Comparison of ENCODE assay signal across 9 cellular contexts in the genomic region with DNA sequence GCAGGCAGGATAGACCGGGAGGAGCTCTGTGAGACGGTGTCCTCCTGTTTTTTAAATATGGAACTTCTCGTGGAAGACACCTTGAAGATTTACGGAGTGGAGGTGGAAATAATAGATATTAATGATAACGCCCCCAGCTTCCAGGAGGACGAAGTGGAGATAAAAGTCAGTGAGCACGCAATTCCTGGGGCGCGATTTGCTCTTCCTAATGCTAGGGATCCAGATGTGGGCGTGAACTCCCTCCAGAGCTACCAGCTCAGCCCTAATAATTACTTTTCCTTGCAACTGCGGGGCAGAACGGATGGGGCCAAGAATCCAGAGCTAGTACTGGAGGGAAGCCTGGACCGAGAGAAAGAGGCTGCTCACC. TPM values are rescaled to one million over a fixed set of nuclear protein-coding genes. Genes with fewer than 3 reads are reported as not detected.
DNase-seq lines count a peak whose midpoint lies in the region; ATAC-seq and TF ChIP-seq lines count a peak whose summit lies in the region.
"Had no signal": no experiment of that assay in that cellular context is flagged by ENCODE, and none has a peak within 500 bp of the region (broad histone marks: within the 10 kb centered on the region; RNA-seq: fewer than 3 reads in every experiment).

No MANE protein-coding gene starts in this region.

- no peak for DNase-seq in activated CD4-positive, alpha-beta T cell treated with anti-CD3 and anti-CD28 coated beads, Interleukin-2, amount 10 ng/mL, durations not matched to agents 24 days and 14 days
- no peak for DNase-seq in activated CD4-positive, alpha-beta T cell treated with anti-CD3 and anti-CD28 coated beads, Interleukin-2, amount 50 U/mL, for 4 hours
- no peak for DNase-seq in WTC11 (ENCODE audit: low spot score)
- DNase-seq in fibroblast of villous mesenchyme (ENCODE audit: low read depth): peak; percentile 8
- no peak for DNase-seq in spleen
- DNase-seq in NCI-H510A treated with DMSO at 0.1 percent for 48 hours (lab: John Stamatoyannopoulos, UW): no peak
- no peak for DNase-seq in H4 (ENCODE audit: low spot score)
- no peak for DNase-seq in DMS79 (lab: John Stamatoyannopoulos, UW)

- ATAC-seq in WTC11: no peak
- ATAC-seq: A549 had no signal

- peaks cover 0 to 8% (median 0%) of the 10 kb centered on the region in 6 donors for H3K36me3 ChIP-seq in spleen

- peaks cover 2 to 100% (median 96%) of the 10 kb centered on the region in 8 donors for H3K9me3 ChIP-seq in spleen

- peaks cover 49% of the 10 kb centered on the region for H3K27me3 Mint-ChIP-seq in activated CD4-positive, alpha-beta T cell treated with anti-CD3 and anti-CD28 coated beads, Interleukin-2, amount 10 ng/mL, durations not matched to agents 24 days and 14 days
- H3K27me3 Mint-ChIP-seq in WTC11 (ENCODE audit: low read depth): peaks cover 14% of the 10 kb centered on the region

- CTCF ChIA-PET in WTC11 (lab: Charles Lee): interaction anchor here (0.6 to 3.6 kb wide), 45 partner anchors 9 to 327 kb away, joined by 3 to 131 read pairs (median 8); a partner anchor contains a TSS

- peaks cover 31% of the 10 kb centered on the region for H3K9me3 Mint-ChIP-seq in activated CD4-positive, alpha-beta T cell treated with anti-CD3 and anti-CD28 coated beads, Interleukin-2, amount 10 ng/mL, durations not matched to agents 24 days and 14 days
- peaks cover 35% of the 10 kb centered on the region for H3K9me3 Mint-ChIP-seq in WTC11

- peaks cover 5% of the 10 kb centered on the region for H3K36me3 Mint-ChIP-seq in activated CD4-positive, alpha-beta T cell treated with anti-CD3 and anti-CD28 coated beads, Interleukin-2, amount 10 ng/mL, durations not matched to agents 24 days and 14 days (ENCODE audit: low read depth)
- peaks cover 65% of the 10 kb centered on the region for H3K36me3 Mint-ChIP-seq in WTC11

- 8 to 20% (median 9%) methylated on average over 13 of the region's 13 CpGs for WGBS in spleen, 5 donors

- peaks cover 18% of the 10 kb centered on the region for H3K4me1 Mint-ChIP-seq in activated CD4-positive, alpha-beta T cell treated with anti-CD3 and anti-CD28 coated beads, Interleukin-2, amount 10 ng/mL, durations not matched to agents 24 days and 14 days
- H3K4me1 Mint-ChIP-seq in WTC11: peaks cover 26% of the 10 kb centered on the region

- peaks cover 0 to 12% (median 3%) of the 10 kb centered on the region in 6 donors for H3K4me1 ChIP-seq in spleen
- H3K4me1 ChIP-seq: A549 had no signal

- no peak for TF ChIP-seq POLR2A in spleen (IDR thresholded peaks at IDR 0.05)

- peak overlapping the region; percentile 84 for H3K4me3 Mint-ChIP-seq in activated CD4-positive, alpha-beta T cell treated with anti-CD3 and anti-CD28 coated beads, Interleukin-2, amount 10 ng/mL, durations not matched to agents 24 days and 14 days
- peak overlapping the region; percentile 81 for H3K4me3 Mint-ChIP-seq in WTC11

- H3K27me3 ChIP-seq in spleen (replicated peaks in 1 of 7): peaks cover 0 to 89% (median 39%) of the 10 kb centered on the region in 7 donors

- no peak overlapping the region for H3K27ac Mint-ChIP-seq in activated CD4-positive, alpha-beta T cell treated with anti-CD3 and anti-CD28 coated beads, Interleukin-2, amount 10 ng/mL, durations not matched to agents 24 days and 14 days
- H3K27ac Mint-ChIP-seq in WTC11: no peak overlapping the region; the same call in 1 of the 2 replicates

- POLR2A ChIA-PET in WTC11 (lab: Charles Lee): interaction anchor here (1.3 kb wide), 2 partner anchors 92 to 139 kb away, joined by 3 read pairs; no protein-coding TSS in a partner anchor

- intact Hi-C loops in activated CD4-positive, alpha-beta T cell treated with anti-CD3 and anti-CD28 coated beads, Interleukin-2, amount 10 ng/mL, durations not matched to agents 24 days and 14 days (cut with micrococcal nuclease): loop anchor here (2.0 to 5.0 kb wide), 3 partner anchors 56 to 103 kb away; a partner anchor contains a TSS
- intact Hi-C loops in spleen (cut with DNase I; ENCODE audit: low total_unique reads): no loop called here

- TF ChIP-seq CTCF in WTC11 (IDR thresholded peaks at IDR 0.05) (no peak), fibroblast of villous mesenchyme (IDR thresholded peaks at IDR 0.05; ENCODE audit: insufficient read depth, low read depth, low read length) (no peak), spleen (IDR thresholded peaks at IDR 0.05 in 8 of 11, conservative IDR thresholded peaks at IDR 0.05 in 3 of 11) (no peak)

- H3K4me3 ChIP-seq in fibroblast of villous mesenchyme (ENCODE audit: low read depth, low read length) (peak overlapping the region; percentile 68), spleen (peak overlapping the region in 7 of 8 donors; percentile 6 to 67 (median 34))
- H3K4me3 ChIP-seq: A549 had no signal

- no peak overlapping the region for H3K27ac ChIP-seq in spleen
- H3K27ac ChIP-seq: A549 had no signal

TF ChIP-seq in WTC11, 78 proteins besides CTCF, POLR2A, EP300 and RAD21 (continues in another document):
- TF ChIP-seq NFYB (CRISPR knock-in tag; conservative IDR thresholded peaks at IDR 0.05; ENCODE audit: low read depth) (no peak), IRF2 (CRISPR knock-in tag; IDR thresholded peaks at IDR 0.05; ENCODE audit: borderline replicate concordance, low read depth) (no peak), TP53 (CRISPR knock-in tag; IDR thresholded peaks at IDR 0.05) (no peak), ZNF396 (CRISPR knock-in tag; IDR thresholded peaks at IDR 0.05; ENCODE audit: borderline replicate concordance) (no peak), ZNF317 (CRISPR knock-in tag; IDR thresholded peaks at IDR 0.05; ENCODE audit: borderline replicate concordance, low read depth) (no peak), ZNF121 (CRISPR knock-in tag; IDR thresholded peaks at IDR 0.05) (no peak), GRHL2 (CRISPR knock-in tag; IDR thresholded peaks at IDR 0.05; ENCODE audit: insufficient replicate concordance, severe bottlenecking) (no peak), CREB1 (CRISPR knock-in tag; IDR thresholded peaks at IDR 0.05) (no peak), ESRRA (CRISPR knock-in tag; IDR thresholded peaks at IDR 0.05; ENCODE audit: borderline replicate concordance) (no peak)
- TF ChIP-seq, protein P1, sequence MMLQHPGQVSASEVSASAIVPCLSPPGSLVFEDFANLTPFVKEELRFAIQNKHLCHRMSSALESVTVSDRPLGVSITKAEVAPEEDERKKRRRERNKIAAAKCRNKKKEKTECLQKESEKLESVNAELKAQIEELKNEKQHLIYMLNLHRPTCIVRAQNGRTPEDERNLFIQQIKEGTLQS (CRISPR knock-in tag; conservative IDR thresholded peaks at IDR 0.05): no peak
- TF ChIP-seq, protein P2, sequence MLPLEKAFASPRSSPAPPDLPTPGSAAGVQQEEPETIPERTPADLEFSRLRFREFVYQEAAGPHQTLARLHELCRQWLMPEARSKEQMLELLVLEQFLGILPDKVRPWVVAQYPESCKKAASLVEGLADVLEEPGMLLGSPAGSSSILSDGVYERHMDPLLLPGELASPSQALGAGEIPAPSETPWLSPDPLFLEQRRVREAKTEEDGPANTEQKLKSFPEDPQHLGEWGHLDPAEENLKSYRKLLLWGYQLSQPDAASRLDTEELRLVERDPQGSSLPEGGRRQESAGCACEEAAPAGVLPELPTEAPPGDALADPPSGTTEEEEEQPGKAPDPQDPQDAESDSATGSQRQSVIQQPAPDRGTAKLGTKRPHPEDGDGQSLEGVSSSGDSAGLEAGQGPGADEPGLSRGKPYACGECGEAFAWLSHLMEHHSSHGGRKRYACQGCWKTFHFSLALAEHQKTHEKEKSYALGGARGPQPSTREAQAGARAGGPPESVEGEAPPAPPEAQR (CRISPR knock-in tag; IDR thresholded peaks at IDR 0.05): no peak
- TF ChIP-seq, protein P3, sequence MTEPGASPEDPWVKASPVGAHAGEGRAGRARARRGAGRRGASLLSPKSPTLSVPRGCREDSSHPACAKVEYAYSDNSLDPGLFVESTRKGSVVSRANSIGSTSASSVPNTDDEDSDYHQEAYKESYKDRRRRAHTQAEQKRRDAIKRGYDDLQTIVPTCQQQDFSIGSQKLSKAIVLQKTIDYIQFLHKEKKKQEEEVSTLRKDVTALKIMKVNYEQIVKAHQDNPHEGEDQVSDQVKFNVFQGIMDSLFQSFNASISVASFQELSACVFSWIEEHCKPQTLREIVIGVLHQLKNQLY (CRISPR knock-in tag; IDR thresholded peaks at IDR 0.05): no peak

RNA-seq across cellular contexts. Expression of a gene that starts 0.6 kb away (rescaled TPM):
- total RNA-seq in activated CD4-positive, alpha-beta T cell treated with anti-CD3 and anti-CD28 coated beads, Interleukin-2, amount 10 ng/mL, durations not matched to agents 24 days and 14 days: 0.23 and 0.31 TPM in 2 replicates
- total RNA-seq in WTC11 (2021): 7.0 to 8.4 TPM (median 7.1 TPM) in 3 replicates
- total RNA-seq in fibroblast of villous mesenchyme: 11.0 and 15.5 TPM in 2 replicates
- 1 to 10 TPM; 1.8 to 5.7 (median 3.2) TPM for total RNA-seq in spleen
- polyA plus RNA-seq in spleen: under 1 TPM; 0.13 to 0.26 (median 0.18) TPM
- 0.66 and 1.3 TPM in 2 replicates for total RNA-seq in H4 (2014; rRNA removed; shearing (Covaris generic))

RNA-seq across cellular contexts. Expression of a gene that starts 4.0 kb away (rescaled TPM):
- total RNA-seq in activated CD4-positive, alpha-beta T cell treated with anti-CD3 and anti-CD28 coated beads, Interleukin-2, amount 10 ng/mL, durations not matched to agents 24 days and 14 days: 0.12 and 0.17 TPM in 2 replicates
- total RNA-seq in WTC11 (2021) (10.5 to 11.2 TPM (median 10.7 TPM) in 3 replicates), fibroblast of villous mesenchyme (11.2 and 12.6 TPM in 2 replicates), spleen (10 to 100 TPM in 2 of 7 donors, 1 to 10 TPM in 5; 5.7 to 11.9 (median 8.1) TPM)
- polyA plus RNA-seq in spleen: under 1 TPM; 0.14 to 0.42 (median 0.15) TPM
- total RNA-seq in H4 (2014; rRNA removed; shearing (Covaris generic)): 0.58 and 1.4 TPM in 2 replicates

RNA-seq across cellular contexts. Expression of a gene that starts 8.7 kb away (rescaled TPM):
- total RNA-seq in activated CD4-positive, alpha-beta T cell treated with anti-CD3 and anti-CD28 coated beads, Interleukin-2, amount 10 ng/mL, durations not matched to agents 24 days and 14 days: 0.07 and 0.21 TPM in 2 replicates
- total RNA-seq in WTC11 (2021) (10.7 to 11.9 TPM (median 11.0 TPM) in 3 replicates), fibroblast of villous mesenchyme (11.7 and 12.2 TPM in 2 replicates), spleen (1 to 10 TPM; 2.5 to 6.9 (median 4.6) TPM)
- under 1 TPM; 0.15 to 0.35 (median 0.17) TPM for polyA plus RNA-seq in spleen
- total RNA-seq in H4 (2014; rRNA removed; shearing (Covaris generic)): 1.4 and 1.9 TPM in 2 replicates

RNA-seq across cellular contexts. Expression of a gene that starts 8.8 kb away (rescaled TPM):
- 0.12 and 0.16 TPM in 2 replicates for total RNA-seq in activated CD4-positive, alpha-beta T cell treated with anti-CD3 and anti-CD28 coated beads, Interleukin-2, amount 10 ng/mL, durations not matched to agents 24 days and 14 days
- total RNA-seq in WTC11 (2021) (1.6 to 2.1 TPM (median 1.9 TPM) in 3 replicates), fibroblast of villous mesenchyme (15.5 and 18.7 TPM in 2 replicates), spleen (1 to 10 TPM; 3.3 to 6.3 (median 5.4) TPM)
- under 1 TPM; 0.02 to 0.54 (median 0.12) TPM for polyA plus RNA-seq in spleen
- 0.14 and 0.76 TPM in 2 replicates for total RNA-seq in H4 (2014; rRNA removed; shearing (Covaris generic))

RNA-seq across cellular contexts. Expression of a gene that starts 13.7 kb away (rescaled TPM):
- total RNA-seq in activated CD4-positive, alpha-beta T cell treated with anti-CD3 and anti-CD28 coated beads, Interleukin-2, amount 10 ng/mL, durations not matched to agents 24 days and 14 days: 0.09 and 0.14 TPM in 2 replicates
- total RNA-seq in WTC11 (2021) (6.0 to 6.7 TPM (median 6.1 TPM) in 3 replicates), fibroblast of villous mesenchyme (4.2 and 4.3 TPM in 2 replicates), spleen (1 to 10 TPM; 3.1 to 6.8 (median 5.2) TPM)
- under 1 TPM; 0.13 to 0.42 (median 0.20) TPM for polyA plus RNA-seq in spleen
- 0.02 and 0.33 TPM in 2 replicates for total RNA-seq in H4 (2014; rRNA removed; shearing (Covaris generic))
